In the genomic region with DNA sequence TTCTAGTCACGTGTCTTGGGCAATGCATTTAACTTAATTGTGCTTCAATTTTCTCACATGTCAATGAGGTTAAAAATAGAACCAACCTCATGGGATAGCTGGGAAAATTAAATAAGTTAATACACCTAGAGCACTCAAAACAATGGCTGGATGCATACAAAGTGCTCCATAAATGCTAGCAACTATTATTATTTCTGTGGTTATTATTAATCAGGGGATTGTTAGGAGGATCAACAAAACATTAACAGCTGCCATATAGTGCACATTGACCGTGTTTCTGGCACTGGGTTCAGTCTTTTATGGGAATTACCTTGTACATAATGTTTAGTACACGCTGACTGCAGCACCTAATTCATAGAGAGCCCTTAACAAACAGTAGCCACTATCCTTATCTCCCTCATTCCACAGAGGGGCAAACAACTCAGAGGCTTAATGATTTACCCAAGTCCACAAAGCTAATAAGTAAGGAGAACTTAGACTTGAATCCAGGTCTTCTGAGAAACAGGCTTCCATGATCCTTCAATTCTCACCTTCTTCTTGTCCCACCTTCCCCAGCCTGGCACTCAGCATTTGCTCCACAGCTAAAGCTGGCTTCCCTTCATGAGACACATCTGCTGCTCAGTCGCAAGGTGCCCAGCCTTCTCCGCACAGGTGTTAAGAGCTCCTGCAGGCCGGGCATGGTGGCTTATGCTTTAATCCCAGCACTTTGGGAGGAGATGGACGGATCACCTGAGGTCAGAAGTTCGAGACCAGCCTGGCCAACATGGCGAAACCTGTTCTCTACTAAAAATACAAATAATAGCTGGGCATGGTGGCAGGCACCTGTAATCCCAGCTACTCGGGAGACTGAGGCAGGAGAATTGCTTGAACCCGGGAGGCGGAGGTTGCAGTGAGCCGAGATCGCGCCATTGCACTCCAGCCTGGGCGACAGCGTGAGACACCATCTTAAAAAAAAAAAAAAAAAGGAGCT, we compare ENCODE assay signal across 10 cellular contexts.
DNase-seq lines count a peak whose midpoint lies in the region; ATAC-seq, FAIRE-seq and TF ChIP-seq lines count a peak whose summit lies in the region.
"Had no signal": no experiment of that assay in that cellular context is flagged by ENCODE, and none has a peak within 500 bp of the region (broad histone marks: within the 10 kb centered on the region; RNA-seq: fewer than 3 reads in every experiment).

No MANE protein-coding gene starts in this region.

- TF ChIP-seq CTCF in left ventricle myocardium inferior (IDR thresholded peaks at IDR 0.05; ENCODE audit: borderline replicate concordance) (no peak), brain microvascular endothelial cell (IDR thresholded peaks at IDR 0.05; ENCODE audit: low read depth, low read length, missing control alignments) (no peak), mesothelial cell of epicardium (IDR thresholded peaks at IDR 0.05; ENCODE audit: unreplicated experiment) (no peak), vagina (IDR thresholded peaks at IDR 0.05) (no peak)
- no peak for TF ChIP-seq CTCF in CD4-positive, alpha-beta T cell (IDR thresholded peaks at IDR 0.05)

- H3K4me3 ChIP-seq in left ventricle myocardium inferior (peak overlapping the region; percentile 41), brain microvascular endothelial cell (ENCODE audit: low read depth, low read length) (no peak overlapping the region), vagina (no peak overlapping the region)

- H3K4me3 Mint-ChIP-seq in mesothelial cell of epicardium = no peak overlapping the region
- no peak overlapping the region for H3K4me3 Mint-ChIP-seq in CD4-positive, alpha-beta T cell
- H3K4me3 Mint-ChIP-seq: naive thymus-derived CD8-positive, alpha-beta T cell had no signal

- H3K36me3 ChIP-seq in left ventricle myocardium inferior (no peaks in the 10 kb centered on the region), brain microvascular endothelial cell (replicated peaks) (no peaks in the 10 kb centered on the region), vagina (no peaks in the 10 kb centered on the region)

- H3K27me3 Mint-ChIP-seq in mesothelial cell of epicardium (ENCODE audit: low read depth) = no peaks in the 10 kb centered on the region
- H3K27me3 Mint-ChIP-seq in CD4-positive, alpha-beta T cell = no peaks in the 10 kb centered on the region

- CTCF ChIA-PET in CD4-positive, alpha-beta T cell (lab: Charles Lee) = no interaction called here

- no peaks in the 10 kb centered on the region for H3K27me3 ChIP-seq in left ventricle myocardium inferior (ENCODE audit: low read depth)
- no peaks in the 10 kb centered on the region for H3K27me3 ChIP-seq in brain microvascular endothelial cell (replicated peaks)
- H3K27me3 ChIP-seq in vagina = no peaks in the 10 kb centered on the region
- H3K27me3 ChIP-seq in CD4-positive, alpha-beta T cell (ENCODE audit: control insufficient read depth, insufficient read depth, low read length) = no peaks in the 10 kb centered on the region

- in situ Hi-C loops in brain microvascular endothelial cell (cut with HindIII; ENCODE audit: low pct_ligation_motif_present, low sequenced_read_pairs) = no loop called here

- H3K9me3 Mint-ChIP-seq in mesothelial cell of epicardium = peaks cover 9% of the 10 kb centered on the region
- H3K9me3 Mint-ChIP-seq in CD4-positive, alpha-beta T cell = no peaks in the 10 kb centered on the region
- H3K9me3 Mint-ChIP-seq: naive thymus-derived CD8-positive, alpha-beta T cell had no signal

- no peak for FAIRE-seq in frontal cortex (lab: Jason Lieb, UNC)

- H3K27ac Mint-ChIP-seq in mesothelial cell of epicardium = peak overlapping the region; percentile 82
- no peak overlapping the region for H3K27ac Mint-ChIP-seq in CD4-positive, alpha-beta T cell
- H3K27ac Mint-ChIP-seq: naive thymus-derived CD8-positive, alpha-beta T cell had no signal

- POLR2A ChIA-PET in CD4-positive, alpha-beta T cell (lab: Charles Lee) = no interaction called here

- ATAC-seq in left ventricle myocardium superior = no peak
- ATAC-seq in CD4-positive, alpha-beta T cell (ENCODE audit: poor library complexity) = no peak
- ATAC-seq: naive thymus-derived CD8-positive, alpha-beta T cell had no signal

- peaks cover 2% of the 10 kb centered on the region for H3K36me3 Mint-ChIP-seq in mesothelial cell of epicardium
- H3K36me3 Mint-ChIP-seq in CD4-positive, alpha-beta T cell (ENCODE audit: low read depth) = no peaks in the 10 kb centered on the region

- no peak for TF ChIP-seq POLR2A in vagina (IDR thresholded peaks at IDR 0.05)

- H3K9me3 ChIP-seq in left ventricle myocardium inferior (replicated peaks) (peaks cover 10% of the 10 kb centered on the region), vagina (no peaks in the 10 kb centered on the region)
- H3K9me3 ChIP-seq in CD4-positive, alpha-beta T cell (ENCODE audit: control insufficient read depth, low read length) = no peaks in the 10 kb centered on the region

- peaks cover 19% of the 10 kb centered on the region for H3K4me1 Mint-ChIP-seq in mesothelial cell of epicardium
- peaks cover 20% of the 10 kb centered on the region for H3K4me1 Mint-ChIP-seq in CD4-positive, alpha-beta T cell (ENCODE audit: low read depth)

- H3K27ac ChIP-seq in left ventricle myocardium inferior (replicated peaks) (peak overlapping the region; percentile 77), brain microvascular endothelial cell (peak overlapping the region; percentile 98), vagina (peak overlapping the region; percentile 80)
- no peak overlapping the region for H3K27ac ChIP-seq in CD4-positive, alpha-beta T cell (ENCODE audit: low read depth, low read length)

- intact Hi-C loops in left ventricle myocardium inferior (cut with micrococcal nuclease) = no loop called here
- intact Hi-C loops in left ventricle myocardium superior (cut with micrococcal nuclease) = no loop called here
- intact Hi-C loops in vagina (cut with DNase I) = loop anchor here (10.0 kb wide), 2 partner anchors 79 to 141 kb away; partner anchors contain the start of gene ABCA1
- intact Hi-C loops in CD4-positive, alpha-beta T cell (cut with DNase I, micrococcal nuclease) = no loop called here

- peaks cover 24% of the 10 kb centered on the region for H3K4me1 ChIP-seq in left ventricle myocardium inferior
- peaks cover 26% of the 10 kb centered on the region for H3K4me1 ChIP-seq in vagina

- no peak for DNase-seq in left ventricle myocardium inferior
- no peak for DNase-seq in left ventricle myocardium superior
- DNase-seq in brain microvascular endothelial cell = no peak
- no peak for DNase-seq in mesothelial cell of epicardium (ENCODE audit: low spot score in 2 of 2, unreplicated experiment in 2 of 2)
- DNase-seq in vagina (ENCODE audit: extremely low spot score in 2 of 2) = no peak
- no peak for DNase-seq in ureter (ENCODE audit: low spot score)
- no peak for DNase-seq in frontal cortex (ENCODE audit: low spot score in 2 of 2)
- DNase-seq in CD4-positive, alpha-beta T cell = no peak
- DNase-seq: activated naive CD4-positive, alpha-beta T cell; naive thymus-derived CD8-positive, alpha-beta T cell had no signal
